In genomic region chrX:130504019-130504418, GRCh38 we compare ENCODE assay signal across 39 cellular contexts.
"Had no signal": no experiment of that assay in that cellular context is flagged by ENCODE, and none has a peak within 500 bp of the region (broad histone marks: within the 10 kb centered on the region; RNA-seq: fewer than 3 reads in every experiment).

No MANE protein-coding gene starts in this region.

- FAIRE-seq: astrocyte, bronchial epithelial cell had no signal

- H3K4me3 ChIP-seq: adrenal gland, ascending aorta, body of pancreas, breast epithelium, cardiac muscle cell had no signal

- H3K27me3 ChIP-seq: ascending aorta, body of pancreas, brain microvascular endothelial cell, cardiac muscle cell had no signal

- H3K4me3 Mint-ChIP-seq: activated naive CD4-positive, alpha-beta T cell treated with anti-CD3 and anti-CD28 coated beads for 36 hours; activated naive CD4-positive, alpha-beta T cell treated with anti-CD3 and anti-CD28 coated beads, Interleukin-2, amount 10 ng/mL, durations not matched to agents 7 days and 5 days; activated naive CD4-positive, alpha-beta T cell treated with anti-CD3 and anti-CD28 coated beads, Interleukin-2, amount 50 U/mL, for 24 hours; activated naive CD8-positive, alpha-beta T cell; activated naive CD8-positive, alpha-beta T cell treated with anti-CD3 and anti-CD28 coated beads for 36 hours; activated naive CD8-positive, alpha-beta T cell treated with anti-CD3 and anti-CD28 coated beads, Interleukin-2, amount 10 ng/mL, durations not matched to agents 7 days and 5 days; activated naive CD8-positive, alpha-beta T cell treated with anti-CD3 and anti-CD28 coated beads, Interleukin-2, amount 50 U/mL, for 24 hours; activated T-cell treated with anti-CD3 and anti-CD28 coated beads, Interleukin-2, amount 50 U/mL, for 24 hours; activated T-cell treated with anti-CD3 and anti-CD28 coated beads, Interleukin-2, amount 50 U/mL, for 4 hours; activated T-cell treated with anti-CD3 and anti-CD28 coated beads, Interleukin-2, amount 50 U/mL, for 72 hours; activated T-helper 1 cell treated with anti-CD3 and anti-CD28 coated beads, Interleukin-12 subunit alpha, Interleukin-12 subunit beta, Interleukin-2, Interleukin-4 antibody, amounts not matched to agents 30 ng/mL and 10 ng/mL and 1 ng/mL, durations not matched to agents 14 hours and 24 hours and 36 hours; activated T-helper 17 cell treated with anti-CD3 and anti-CD28 coated beads, Interleukin-2, amount 50 U/mL, for 72 hours; brain; central memory CD8-positive, alpha-beta T cell had no signal

- H3K9me3 ChIP-seq: adrenal gland, ascending aorta, body of pancreas, breast epithelium had no signal

- H3K4me1 ChIP-seq: adrenal gland, ascending aorta, body of pancreas, breast epithelium had no signal

- H3K27ac Mint-ChIP-seq: activated naive CD4-positive, alpha-beta T cell treated with anti-CD3 and anti-CD28 coated beads for 36 hours; activated naive CD4-positive, alpha-beta T cell treated with anti-CD3 and anti-CD28 coated beads, Interleukin-2, amount 10 ng/mL, durations not matched to agents 7 days and 5 days; activated naive CD4-positive, alpha-beta T cell treated with anti-CD3 and anti-CD28 coated beads, Interleukin-2, amount 50 U/mL, for 24 hours; activated naive CD4-positive, alpha-beta T cell treated with anti-CD3 and anti-CD28 coated beads, Interleukin-2, amount 50 U/mL, for 72 hours; activated naive CD8-positive, alpha-beta T cell; activated naive CD8-positive, alpha-beta T cell treated with anti-CD3 and anti-CD28 coated beads for 36 hours; activated naive CD8-positive, alpha-beta T cell treated with anti-CD3 and anti-CD28 coated beads, Interleukin-2, amount 10 ng/mL, durations not matched to agents 7 days and 5 days; activated naive CD8-positive, alpha-beta T cell treated with anti-CD3 and anti-CD28 coated beads, Interleukin-2, amount 50 U/mL, for 24 hours; activated T-cell treated with anti-CD3 and anti-CD28 coated beads, Interleukin-2, amount 50 U/mL, for 24 hours; activated T-helper 1 cell treated with anti-CD3 and anti-CD28 coated beads, Interleukin-12 subunit alpha, Interleukin-12 subunit beta, Interleukin-2, Interleukin-4 antibody, amounts not matched to agents 30 ng/mL and 10 ng/mL and 1 ng/mL, durations not matched to agents 14 hours and 24 hours and 36 hours; activated T-helper 17 cell treated with anti-CD3 and anti-CD28 coated beads, Interleukin-2, amount 50 U/mL, for 72 hours; activated T-helper 2 cell treated with anti-CD3 and anti-CD28 coated beads, Interferon-gamma antibody, Interleukin-2, Interleukin-4, amounts not matched to agents 10 μg/mL and 5 μg/mL and 100 μg/mL, durations not matched to agents 14 hours and 24 hours and 36 hours; brain had no signal

- H3K27ac ChIP-seq: adrenal gland, ascending aorta, body of pancreas, brain microvascular endothelial cell, breast epithelium, cardiac muscle cell had no signal

- H3K4me1 Mint-ChIP-seq: activated naive CD4-positive, alpha-beta T cell treated with anti-CD3 and anti-CD28 coated beads, Interleukin-2, amount 10 ng/mL, durations not matched to agents 7 days and 5 days; activated naive CD4-positive, alpha-beta T cell treated with anti-CD3 and anti-CD28 coated beads, Interleukin-2, amount 50 U/mL, for 24 hours; activated naive CD8-positive, alpha-beta T cell treated with anti-CD3 and anti-CD28 coated beads for 36 hours; activated naive CD8-positive, alpha-beta T cell treated with anti-CD3 and anti-CD28 coated beads, Interleukin-2, amount 10 ng/mL, durations not matched to agents 7 days and 5 days; activated naive CD8-positive, alpha-beta T cell treated with anti-CD3 and anti-CD28 coated beads, Interleukin-2, amount 50 U/mL, for 24 hours; activated T-helper 17 cell treated with anti-CD3 and anti-CD28 coated beads, Interleukin-2, amount 50 U/mL, for 72 hours; brain; central memory CD8-positive, alpha-beta T cell had no signal

- ATAC-seq: activated naive CD4-positive, alpha-beta T cell treated with anti-CD3 and anti-CD28 coated beads, Interleukin-2, amount 50 U/mL, for 72 hours; activated naive CD8-positive, alpha-beta T cell treated with anti-CD3 and anti-CD28 coated beads, Interleukin-2, amount 50 U/mL, for 24 hours; activated T-cell treated with anti-CD3 and anti-CD28 coated beads, Interleukin-2, amount 50 U/mL, for 4 hours; activated T-cell treated with anti-CD3 and anti-CD28 coated beads, Interleukin-2, amount 50 U/mL, for 72 hours; activated T-helper 17 cell treated with anti-CD3 and anti-CD28 coated beads, Interleukin-2, amount 50 U/mL, for 72 hours; body of pancreas had no signal

- H3K36me3 Mint-ChIP-seq: activated naive CD4-positive, alpha-beta T cell treated with anti-CD3 and anti-CD28 coated beads, Interleukin-2, amount 10 ng/mL, durations not matched to agents 7 days and 5 days; activated naive CD4-positive, alpha-beta T cell treated with anti-CD3 and anti-CD28 coated beads, Interleukin-2, amount 50 U/mL, for 24 hours; activated naive CD4-positive, alpha-beta T cell treated with anti-CD3 and anti-CD28 coated beads, Interleukin-2, amount 50 U/mL, for 72 hours; activated naive CD8-positive, alpha-beta T cell; activated naive CD8-positive, alpha-beta T cell treated with anti-CD3 and anti-CD28 coated beads for 36 hours; activated naive CD8-positive, alpha-beta T cell treated with anti-CD3 and anti-CD28 coated beads, Interleukin-2, amount 10 ng/mL, durations not matched to agents 7 days and 5 days; brain had no signal

- H3K27me3 Mint-ChIP-seq: activated naive CD4-positive, alpha-beta T cell treated with anti-CD3 and anti-CD28 coated beads, Interleukin-2, amount 10 ng/mL, durations not matched to agents 7 days and 5 days; activated naive CD8-positive, alpha-beta T cell; activated naive CD8-positive, alpha-beta T cell treated with anti-CD3 and anti-CD28 coated beads, Interleukin-2, amount 10 ng/mL, durations not matched to agents 7 days and 5 days; central memory CD8-positive, alpha-beta T cell had no signal

- H3K36me3 ChIP-seq: adrenal gland, ascending aorta, brain microvascular endothelial cell, breast epithelium, cardiac muscle cell had no signal

- DNase-seq: activated effector memory CD4-positive, alpha-beta T cell treated with anti-CD3 and anti-CD28 coated beads, Interleukin-2, amount 50 U/mL, for 16 hours; activated effector memory CD4-positive, alpha-beta T cell treated with Interleukin-2 at 50 U/mL for 16 hours; activated gamma-delta T cell; activated gamma-delta T cell treated with Interleukin-2 at 50 U/mL for 16 hours; activated naive CD4-positive, alpha-beta T cell; activated naive CD4-positive, alpha-beta T cell treated with anti-CD3 and anti-CD28 coated beads for 36 hours; activated naive CD4-positive, alpha-beta T cell treated with anti-CD3 and anti-CD28 coated beads, Interleukin-2, amount 10 ng/mL, durations not matched to agents 7 days and 5 days; activated naive CD4-positive, alpha-beta T cell treated with anti-CD3 and anti-CD28 coated beads, Interleukin-2, amount 50 U/mL, for 16 hours; activated naive CD4-positive, alpha-beta T cell treated with Interleukin-2 at 50 U/mL for 16 hours; activated naive CD8-positive, alpha-beta T cell treated with anti-CD3 and anti-CD28 coated beads for 36 hours; activated naive CD8-positive, alpha-beta T cell treated with anti-CD3 and anti-CD28 coated beads, Interleukin-2, amount 10 ng/mL, durations not matched to agents 7 days and 5 days; activated naive CD8-positive, alpha-beta T cell treated with anti-CD3 and anti-CD28 coated beads, Interleukin-2, amount 50 U/mL, for 24 hours; activated T-cell treated with anti-CD3 and anti-CD28 coated beads, Interleukin-2, amount 50 U/mL, for 24 hours; activated T-cell treated with anti-CD3 and anti-CD28 coated beads, Interleukin-2, amount 50 U/mL, for 4 hours; activated T-cell treated with anti-CD3 and anti-CD28 coated beads, Interleukin-2, amount 50 U/mL, for 48 hours; activated T-cell treated with anti-CD3 and anti-CD28 coated beads, Interleukin-2, amount 50 U/mL, for 72 hours; adrenal gland; amniotic stem cell; amygdala; anterior cingulate cortex; aorta; body of pancreas; brain microvascular endothelial cell; caudate nucleus; central memory CD4-positive, alpha-beta T cell; cerebellar nuclear complex had no signal

- H3K9me3 Mint-ChIP-seq: activated naive CD4-positive, alpha-beta T cell treated with anti-CD3 and anti-CD28 coated beads for 36 hours; activated naive CD4-positive, alpha-beta T cell treated with anti-CD3 and anti-CD28 coated beads, Interleukin-2, amount 10 ng/mL, durations not matched to agents 7 days and 5 days; activated naive CD4-positive, alpha-beta T cell treated with anti-CD3 and anti-CD28 coated beads, Interleukin-2, amount 50 U/mL, for 24 hours; activated naive CD4-positive, alpha-beta T cell treated with anti-CD3 and anti-CD28 coated beads, Interleukin-2, amount 50 U/mL, for 72 hours; activated naive CD8-positive, alpha-beta T cell treated with anti-CD3 and anti-CD28 coated beads for 36 hours; activated naive CD8-positive, alpha-beta T cell treated with anti-CD3 and anti-CD28 coated beads, Interleukin-2, amount 10 ng/mL, durations not matched to agents 7 days and 5 days; activated naive CD8-positive, alpha-beta T cell treated with anti-CD3 and anti-CD28 coated beads, Interleukin-2, amount 50 U/mL, for 24 hours; activated T-cell treated with anti-CD3 and anti-CD28 coated beads, Interleukin-2, amount 50 U/mL, for 24 hours; activated T-cell treated with anti-CD3 and anti-CD28 coated beads, Interleukin-2, amount 50 U/mL, for 4 hours; activated T-cell treated with anti-CD3 and anti-CD28 coated beads, Interleukin-2, amount 50 U/mL, for 72 hours; activated T-helper 1 cell treated with anti-CD3 and anti-CD28 coated beads, Interleukin-12 subunit alpha, Interleukin-12 subunit beta, Interleukin-2, Interleukin-4 antibody, amounts not matched to agents 30 ng/mL and 10 ng/mL and 1 ng/mL, durations not matched to agents 14 hours and 24 hours and 36 hours; activated T-helper 17 cell treated with anti-CD3 and anti-CD28 coated beads, Interleukin-2, amount 50 U/mL, for 72 hours; activated T-helper 2 cell treated with anti-CD3 and anti-CD28 coated beads, Interferon-gamma antibody, Interleukin-2, Interleukin-4, amounts not matched to agents 10 μg/mL and 5 μg/mL and 100 μg/mL, durations not matched to agents 14 hours and 24 hours and 36 hours; central memory CD8-positive, alpha-beta T cell had no signal
